8 cellular contexts compared by ENCODE assay signal in the genomic region with DNA sequence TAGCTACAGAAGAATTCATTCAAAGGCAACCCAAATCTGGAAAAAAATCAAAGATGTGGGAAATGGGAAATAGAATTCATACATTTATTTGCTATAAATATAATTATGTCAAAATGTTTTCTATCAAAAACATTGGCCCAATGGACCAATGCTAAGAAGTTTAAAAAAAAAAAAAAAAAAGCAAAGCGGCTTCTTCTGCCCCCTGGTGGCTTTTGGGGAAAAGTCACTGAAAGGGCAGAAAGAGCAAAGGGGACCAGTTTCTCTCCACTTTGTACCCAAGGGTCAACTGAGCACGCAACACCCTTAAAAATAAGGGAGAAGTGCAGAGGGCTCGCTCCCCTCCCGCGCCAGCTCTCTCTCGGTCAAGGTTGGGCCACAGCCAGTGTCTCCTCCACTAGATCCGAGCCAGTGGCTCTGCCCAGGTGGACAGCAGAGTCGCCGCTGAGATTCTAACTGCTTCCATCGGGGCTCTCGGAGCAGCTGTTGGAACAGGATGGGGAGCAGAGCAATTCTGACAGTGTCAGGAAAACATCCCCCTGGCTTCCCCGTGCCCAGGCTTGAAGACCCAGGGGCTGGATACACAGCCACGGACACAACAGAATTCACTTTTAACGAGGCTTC.
DNase-seq lines count a peak whose midpoint lies in the region; ATAC-seq and TF ChIP-seq lines count a peak whose summit lies in the region.

No MANE protein-coding gene starts in this region.

- ATAC-seq in Right ventricle myocardium superior (ENCODE audit: poor library complexity), result peak; percentile 31
- ATAC-seq in Right ventricle myocardium inferior, result no peak
- ATAC-seq in naive thymus-derived CD8-positive, alpha-beta T cell, result no peak
- ATAC-seq in activated T-cell treated with anti-CD3 and anti-CD28 coated beads, Interleukin-2, amount 50 U/mL, for 4 hours, result no peak
- no peak for ATAC-seq in HG03139 (IDR thresholded peaks at IDR 0.05; ENCODE audit: unreplicated experiment)

- peaks cover 25% of the 10 kb centered on the region for H3K4me1 Mint-ChIP-seq in nephron progenitor cell
- peaks cover 2 to 9% (median 8%) of the 10 kb centered on the region in 4 donors for H3K4me1 Mint-ChIP-seq in naive thymus-derived CD8-positive, alpha-beta T cell
- peaks cover 10% of the 10 kb centered on the region for H3K4me1 Mint-ChIP-seq in activated T-cell treated with anti-CD3 and anti-CD28 coated beads, Interleukin-2, amount 50 U/mL, for 4 hours (ENCODE audit: low read depth)

- H3K27me3 Mint-ChIP-seq in nephron progenitor cell (ENCODE audit: low read depth, poor library complexity), result peaks cover 16% of the 10 kb centered on the region
- H3K27me3 Mint-ChIP-seq in naive thymus-derived CD8-positive, alpha-beta T cell, result peaks cover 11 to 48% (median 12%) of the 10 kb centered on the region in 5 donors
- peaks cover 23% of the 10 kb centered on the region for H3K27me3 Mint-ChIP-seq in activated T-cell treated with anti-CD3 and anti-CD28 coated beads, Interleukin-2, amount 50 U/mL, for 4 hours (ENCODE audit: low read depth)

- H3K9me3 Mint-ChIP-seq in nephron progenitor cell, result no peaks in the 10 kb centered on the region
- H3K9me3 Mint-ChIP-seq in naive thymus-derived CD8-positive, alpha-beta T cell, result no peaks in the 10 kb centered on the region
- no peaks in the 10 kb centered on the region for H3K9me3 Mint-ChIP-seq in activated T-cell treated with anti-CD3 and anti-CD28 coated beads, Interleukin-2, amount 50 U/mL, for 4 hours

- H3K27ac Mint-ChIP-seq in nephron progenitor cell, result no peak overlapping the region
- H3K27ac Mint-ChIP-seq in naive thymus-derived CD8-positive, alpha-beta T cell, result no peak overlapping the region

- intact Hi-C loops in Right ventricle myocardium superior (cut with DNase I) (loop anchor here (10.0 kb wide), 1 partner anchor 790 kb away; no protein-coding TSS in a partner anchor), Right ventricle myocardium inferior (cut with DNase I) (loop anchor here (1.0 to 10.0 kb wide), 2 partner anchors 130 to 785 kb away; no protein-coding TSS in a partner anchor)

- POLR2A ChIA-PET in naive thymus-derived CD8-positive, alpha-beta T cell (lab: Charles Lee), result no interaction called here

- DNase-seq in Right ventricle myocardium superior, result no peak
- DNase-seq in Right ventricle myocardium inferior (ENCODE audit: missing footprints), result no peak
- peak; percentile 60 for DNase-seq in NCI-H146 (lab: John Stamatoyannopoulos, UW)
- peak; percentile 39 for DNase-seq in dermis blood vessel endothelial cell
- DNase-seq in nephron progenitor cell, result peak; percentile 30
- DNase-seq in naive thymus-derived CD8-positive, alpha-beta T cell, result no peak
- DNase-seq in activated T-cell treated with anti-CD3 and anti-CD28 coated beads, Interleukin-2, amount 50 U/mL, for 4 hours, result no peak

- no peaks in the 10 kb centered on the region for H3K36me3 Mint-ChIP-seq in nephron progenitor cell (ENCODE audit: low read depth)
- peaks cover 0 to 2% (median 0%) of the 10 kb centered on the region in 3 donors for H3K36me3 Mint-ChIP-seq in naive thymus-derived CD8-positive, alpha-beta T cell
- H3K36me3 Mint-ChIP-seq in activated T-cell treated with anti-CD3 and anti-CD28 coated beads, Interleukin-2, amount 50 U/mL, for 4 hours (ENCODE audit: insufficient read depth), result no peaks in the 10 kb centered on the region

- peak; percentile 89 for TF ChIP-seq CTCF in nephron progenitor cell (IDR thresholded peaks at IDR 0.05)

- no peak overlapping the region for H3K4me3 Mint-ChIP-seq in nephron progenitor cell
- no peak overlapping the region for H3K4me3 Mint-ChIP-seq in naive thymus-derived CD8-positive, alpha-beta T cell
- H3K4me3 Mint-ChIP-seq in activated T-cell treated with anti-CD3 and anti-CD28 coated beads, Interleukin-2, amount 50 U/mL, for 4 hours, result no peak overlapping the region

Comparison
In these comparisons a context has a peak if more than half of its experiments do, and no peak if none do; other contexts are left out.
1. DNase-seq: peak in NCI-H146 (single experiment), dermis blood vessel endothelial cell (single experiment) and nephron progenitor cell (single experiment); none in Right ventricle myocardium superior (single experiment), Right ventricle myocardium inferior (single experiment), naive thymus-derived CD8-positive, alpha-beta T cell (0 of 10) and activated T-cell treated with anti-CD3 and anti-CD28 coated beads, Interleukin-2, amount 50 U/mL, for 4 hours (single experiment).